1 cellular context compared by ENCODE assay signal in genomic region chr19:1086618-1087017, GRCh38.
TF ChIP-seq lines count a peak whose summit lies in the region.

No MANE protein-coding gene starts in this region.

TF ChIP-seq in GM12878, 131 proteins besides CTCF, POLR2A, EP300 and RAD21:
- TF ChIP-seq MLLT1 (IDR thresholded peaks at IDR 0.05) (0 out of 2 replicates have a peak, but pooled peaks have one; percentile 18), SRF (IDR thresholded peaks at IDR 0.05; ENCODE audit: low read depth in 2 of 2, low read length in 2 of 2) (no peak), BCL3 (IDR thresholded peaks at IDR 0.05; ENCODE audit: borderline replicate concordance, insufficient read depth, low read depth, low read length, poor library complexity, severe bottlenecking) (peak; percentile 29), POLR2AphosphoS5 (IDR thresholded peaks at IDR 0.05; ENCODE audit: low read length) (peak; percentile 68), KLF5 (IDR thresholded peaks at IDR 0.05; ENCODE audit: partially characterized antibody) (no peak)
